In genomic region chr12:131620520-131620919, GRCh38 we compare ENCODE assay signal across 1 cellular context.
TF ChIP-seq lines count a peak whose summit lies in the region.

No MANE protein-coding gene starts in this region.

TF ChIP-seq in SK-N-SH, 30 proteins besides CTCF, POLR2A, EP300 and RAD21 (continued from another document):
- no peak for TF ChIP-seq JUND (IDR thresholded peaks at IDR 0.05)
- no peak for TF ChIP-seq POLR2AphosphoS5 (IDR thresholded peaks at IDR 0.05; ENCODE audit: low read depth, low read length)
- no peak for TF ChIP-seq MXI1 (IDR thresholded peaks at IDR 0.05; ENCODE audit: low read depth, low read length)
- TF ChIP-seq TEAD4 (IDR thresholded peaks at IDR 0.05; ENCODE audit: borderline replicate concordance, insufficient read depth) = no peak
